9 cellular contexts compared by ENCODE assay signal in the genomic region with DNA sequence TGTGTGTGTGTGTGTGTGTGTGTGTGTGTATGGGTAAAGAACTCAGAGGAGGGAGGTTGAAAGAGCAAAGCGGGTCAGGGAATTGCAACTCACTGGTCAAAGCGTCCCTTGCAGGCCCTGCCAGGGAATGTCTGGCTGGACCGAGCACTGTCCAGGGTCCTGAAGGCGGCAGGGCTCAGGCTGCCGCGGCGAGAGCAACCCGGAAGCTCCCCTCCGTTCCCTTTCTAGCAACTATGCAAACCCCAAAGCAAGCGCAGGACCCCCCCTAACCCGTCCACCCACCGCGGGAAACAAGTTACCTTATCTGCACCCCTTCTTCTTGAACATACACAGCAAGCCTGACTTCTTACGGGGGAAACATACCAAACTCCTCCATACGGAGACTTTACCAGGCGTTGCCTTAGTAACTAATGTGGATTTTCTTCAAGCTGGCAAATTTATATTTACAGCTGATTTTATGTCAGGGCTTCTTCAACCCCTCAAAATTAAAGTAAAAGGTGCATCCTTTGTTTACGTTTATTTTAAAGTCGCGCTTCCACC. TPM values are rescaled to one million over a fixed set of nuclear protein-coding genes. Genes with fewer than 3 reads are reported as not detected.
DNase-seq lines count a peak whose midpoint lies in the region; ATAC-seq, FAIRE-seq and TF ChIP-seq lines count a peak whose summit lies in the region.
"Had no signal": no experiment of that assay in that cellular context is flagged by ENCODE, and none has a peak within 500 bp of the region (broad histone marks: within the 10 kb centered on the region; RNA-seq: fewer than 3 reads in every experiment).

No MANE protein-coding gene starts in this region.

- H3K27ac ChIP-seq in SJCRH30 (no peak overlapping the region), kidney (ENCODE audit: low read depth in 2 of 2, low read length in 2 of 2) (no peak overlapping the region)

- H3K4me3 ChIP-seq in SJCRH30 (no peak overlapping the region), kidney (ENCODE audit: low read length in 2 of 2) (peak overlapping the region; percentile 34 to 45)

- DNase-seq in GM12891 (ENCODE audit: insufficient read length, low spot score) (peak; percentile 32), SJCRH30 (peak; percentile 45 to 57), cerebellar cortex (ENCODE audit: low spot score) (peak; percentile 72), kidney (peak; percentile 75), NCI-H510A (lab: John Stamatoyannopoulos, UW) (no peak)
- DNase-seq in stimulated activated CD4-positive, alpha-beta T cell treated with anti-CD3 and anti-CD28 coated beads, Interleukin-4, amount 100 ng/mL, for 24 hours: peak; percentile 26

- no peaks in the 10 kb centered on the region; the same call in 1 of the 2 replicates for H3K4me1 ChIP-seq in SJCRH30
- H3K4me1 ChIP-seq in kidney (ENCODE audit: control insufficient read depth in 1 of 2, insufficient read depth in 1 of 2, low read depth in 1 of 2, low read length in 2 of 2): no peaks in the 10 kb centered on the region

- H3K36me3 ChIP-seq in SJCRH30 (no peaks in the 10 kb centered on the region), kidney (ENCODE audit: control insufficient read depth in 1 of 2, insufficient read depth in 2 of 2, low read length in 2 of 2) (no peaks in the 10 kb centered on the region)

- no peak overlapping the region for H3K9ac ChIP-seq in kidney (ENCODE audit: low read length in 2 of 2)

- TF ChIP-seq CTCF in kidney (IDR thresholded peaks at IDR 0.05; ENCODE audit: borderline replicate concordance, extremely low read depth, insufficient read depth): no peak

- intact Hi-C loops in kidney (cut with DNase I): no loop called here

- H3K27me3 ChIP-seq in SJCRH30: no peaks in the 10 kb centered on the region

- FAIRE-seq in GM12891 (lab: Jason Lieb, UNC) (no peak), kidney (lab: Jason Lieb, UNC) (no peak)

- H3K9me3 ChIP-seq in SJCRH30 (replicated peaks) (no peaks in the 10 kb centered on the region), kidney (ENCODE audit: control insufficient read depth in 1 of 2, low read length in 2 of 2) (no peaks in the 10 kb centered on the region)

- no peak for TF ChIP-seq POLR2A in GM12891 (IDR thresholded peaks at IDR 0.05; ENCODE audit: low read depth, low read length)

- ATAC-seq in HG02759 (IDR thresholded peaks at IDR 0.05; ENCODE audit: unreplicated experiment): peak; percentile 87
- ATAC-seq in HG03196 (IDR thresholded peaks at IDR 0.05; ENCODE audit: unreplicated experiment): no peak

TF ChIP-seq in GM12891, 5 proteins besides CTCF, POLR2A, EP300 and RAD21:
- TF ChIP-seq POLR2AphosphoS5 (IDR thresholded peaks at IDR 0.05; ENCODE audit: low read depth, low read length) (no peak), POU2F2 (IDR thresholded peaks at IDR 0.05; ENCODE audit: low read depth, low read length) (no peak), PAX5 (IDR thresholded peaks at IDR 0.05; ENCODE audit: insufficient read depth, low read length, severe bottlenecking) (no peak), TAF1 (IDR thresholded peaks at IDR 0.05; ENCODE audit: low read depth, low read length) (no peak), SPI1 (IDR thresholded peaks at IDR 0.05; ENCODE audit: low read depth, low read length) (no peak)
TF ChIP-seq in GM12891: peak in this region for 0.

RNA-seq across cellular contexts. Expression of gene GRM1, which starts 0.5 kb away (rescaled TPM):
- 0.01 TPM for polyA plus RNA-seq in GM12891 (2012; ENCODE audit: low read depth, missing spikeins)
- total RNA-seq in SJCRH30 (2014; rRNA removed; shearing (Covaris generic)): 0.13 TPM in 1 of 2 replicates, not detected in the other
- 0.19 TPM for total RNA-seq in kidney
- polyA plus RNA-seq in kidney (ENCODE audit: insufficient read depth, low read depth, low replicate concordance): 0.82 TPM
- total RNA-seq: T-cell had no signal
